6 cellular contexts compared by ENCODE assay signal in genomic region chr9:89343802-89344201, GRCh38. TPM values are rescaled to one million over a fixed set of nuclear protein-coding genes. Genes with fewer than 3 reads are reported as not detected.
DNase-seq lines count a peak whose midpoint lies in the region; ATAC-seq lines count a peak whose summit lies in the region.
"Not testable (repeated sequence)": the region's sequence is repeated elsewhere in the genome, so short reads cannot be mapped to it uniquely, and the experiment has no call there.

No MANE protein-coding gene starts in this region.

- H3K36me3 Mint-ChIP-seq in activated CD4-positive, alpha-beta memory T cell treated with anti-CD3 and anti-CD28 coated beads, Interleukin-2, amount 10 ng/mL, durations not matched to agents 7 days and 5 days (ENCODE audit: low read depth): peaks cover 94% of the 10 kb centered on the region

- ATAC-seq in activated CD4-positive, CD25-positive, alpha-beta regulatory T cell treated with anti-CD3 and anti-CD28 coated beads, Interleukin-2, amount 50 U/mL, for 24 hours: peak; percentile 87 to 92

- peak overlapping the region; percentile 17 for H3K27ac Mint-ChIP-seq in activated CD4-positive, alpha-beta memory T cell treated with anti-CD3 and anti-CD28 coated beads, Interleukin-2, amount 10 ng/mL, durations not matched to agents 7 days and 5 days

- not testable (repeated sequence) for H3K4me3 Mint-ChIP-seq in activated CD4-positive, alpha-beta memory T cell treated with anti-CD3 and anti-CD28 coated beads, Interleukin-2, amount 10 ng/mL, durations not matched to agents 7 days and 5 days

- CTCF ChIA-PET in activated CD4-positive, alpha-beta memory T cell treated with anti-CD3 and anti-CD28 coated beads, Interleukin-2, amount 10 ng/mL, durations not matched to agents 7 days and 5 days (lab: Charles Lee): not testable (repeated sequence)

- POLR2A ChIA-PET in activated CD4-positive, alpha-beta memory T cell treated with anti-CD3 and anti-CD28 coated beads, Interleukin-2, amount 10 ng/mL, durations not matched to agents 7 days and 5 days (lab: Charles Lee): interaction anchor here (1.1 to 1.5 kb wide), 3 partner anchors 14 to 18 kb away, joined by 4 read pairs; no protein-coding TSS in a partner anchor

- DNase-seq in M059J (ENCODE audit: low read depth) (peak; percentile 52), astrocyte of the hippocampus (ENCODE audit: low read depth, low spot score) (peak; percentile 26)
- DNase-seq in activated CD4-positive, alpha-beta memory T cell treated with anti-CD3 and anti-CD28 coated beads, Interleukin-2, amount 10 ng/mL, durations not matched to agents 7 days and 5 days: not testable (repeated sequence)
- peak; percentile 41 for DNase-seq in activated naive CD4-positive, alpha-beta T cell treated with Interleukin-2 at 50 U/mL for 16 hours
- DNase-seq in stimulated activated CD4-positive, alpha-beta T cell treated with anti-CD3 and anti-CD28 coated beads, Interleukin-4, amount 100 ng/mL, for 24 hours: peak; percentile 38

- peaks cover 46% of the 10 kb centered on the region for H3K4me1 Mint-ChIP-seq in activated CD4-positive, alpha-beta memory T cell treated with anti-CD3 and anti-CD28 coated beads, Interleukin-2, amount 10 ng/mL, durations not matched to agents 7 days and 5 days

- H3K9me3 Mint-ChIP-seq in activated CD4-positive, alpha-beta memory T cell treated with anti-CD3 and anti-CD28 coated beads, Interleukin-2, amount 10 ng/mL, durations not matched to agents 7 days and 5 days: not testable (repeated sequence)

- not testable (repeated sequence) for H3K27me3 Mint-ChIP-seq in activated CD4-positive, alpha-beta memory T cell treated with anti-CD3 and anti-CD28 coated beads, Interleukin-2, amount 10 ng/mL, durations not matched to agents 7 days and 5 days

RNA-seq across cellular contexts. Expression of gene SECISBP2, which starts 25.5 kb away (rescaled TPM):
- total RNA-seq in M059J (2014; rRNA removed; shearing (Covaris generic)): 21.5 and 22.1 TPM in 2 replicates
- total RNA-seq in activated CD4-positive, alpha-beta memory T cell treated with anti-CD3 and anti-CD28 coated beads, Interleukin-2, amount 10 ng/mL, durations not matched to agents 7 days and 5 days: 10 to 100 TPM; 35.2 to 35.7 TPM

RNA-seq across cellular contexts. Expression of gene CKS2, which starts 32.8 kb away (rescaled TPM):
- 574 and 946 TPM in 2 replicates for total RNA-seq in M059J (2014; rRNA removed; shearing (Covaris generic))
- 100 to 1,000 TPM; 175 to 180 TPM for total RNA-seq in activated CD4-positive, alpha-beta memory T cell treated with anti-CD3 and anti-CD28 coated beads, Interleukin-2, amount 10 ng/mL, durations not matched to agents 7 days and 5 days
